Comparison of ENCODE assay signal across 9 cellular contexts in the genomic region with DNA sequence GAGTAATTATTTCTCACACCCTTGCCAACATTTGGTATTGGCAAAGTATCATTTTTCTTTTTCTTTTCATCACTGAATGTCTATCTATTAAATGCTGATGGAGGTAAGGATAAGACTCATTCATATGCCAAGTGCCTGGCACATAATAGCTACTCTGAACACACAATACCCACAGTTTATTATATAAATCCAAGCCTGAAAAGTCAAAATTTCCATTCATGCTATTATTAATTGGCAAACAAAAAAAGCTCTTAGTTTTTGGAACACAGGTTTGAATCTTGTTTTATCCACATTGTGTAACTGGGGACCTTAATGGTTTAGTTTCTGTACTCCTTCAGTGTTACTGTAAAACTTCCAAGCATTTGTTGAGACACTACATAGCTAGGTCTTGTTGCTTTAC.
"Had no signal": no experiment of that assay in that cellular context is flagged by ENCODE, and none has a peak within 500 bp of the region (broad histone marks: within the 10 kb centered on the region; RNA-seq: fewer than 3 reads in every experiment).

No MANE protein-coding gene starts in this region.

- DNase-seq: H9, HCEC 1CT, IMR-90, KG1 had no signal

- ATAC-seq: GM23338, K562 had no signal

- FAIRE-seq: H1, H54, HTR-8/SVneo, K562 had no signal

- H3K4me3 ChIP-seq: GM23338, K562 had no signal
